22 cellular contexts compared by ENCODE assay signal in genomic region chr18:24189664-24190346, GRCh38.
"Had no signal": no experiment of that assay in that cellular context is flagged by ENCODE, and none has a peak within 500 bp of the region (broad histone marks: within the 10 kb centered on the region; RNA-seq: fewer than 3 reads in every experiment).

No MANE protein-coding gene starts in this region.

- H3K27me3 ChIP-seq: foreskin keratinocyte, sigmoid colon, testis, vagina had no signal

- DNase-seq: activated gamma-delta T cell treated with Interleukin-2 at 50 U/mL for 16 hours; activated T-cell treated with anti-CD3 and anti-CD28 coated beads, Interleukin-2, amount 50 U/mL, for 1 hour; aorta; effector CD8-positive, alpha-beta T cell; hippocampal formation; left cardiac atrium; occipital lobe; sigmoid colon; stimulated activated CD4-positive, alpha-beta T cell treated with anti-CD3 and anti-CD28 coated beads, Interleukin-2, amount 100 ng/mL, for 48 hours; stimulated activated CD8-positive, alpha-beta memory T cell treated with anti-CD3 and anti-CD28 coated beads, Interleukin-4, amount 100 ng/mL, for 48 hours; T-helper 9 cell; testis had no signal

- H3K4me1 ChIP-seq: testis, vagina had no signal

- H3K36me3 ChIP-seq: vagina had no signal

- H3K4me2 ChIP-seq: smooth muscle cell had no signal

- H3K27ac Mint-ChIP-seq: activated naive CD4-positive, alpha-beta T cell treated with anti-CD3 and anti-CD28 coated beads, Interleukin-2, amount 50 U/mL, for 24 hours; dendritic cell treated with granulocyte-macrophage colony-stimulating factor and Interleukin-4, amounts not matched to agents 40 ng/mL and 50 ng/mL, for 4 days; memory B cell; stimulated activated naive B cell treated with anti-CD40 and anti-IgM and Interleukin-4, amounts not matched to agents 10 μg/mL and 1 μg/mL and 100 μg/mL, for 72 hours; type B pancreatic cell had no signal

- H3K4me3 Mint-ChIP-seq: activated naive CD4-positive, alpha-beta T cell treated with anti-CD3 and anti-CD28 coated beads, Interleukin-2, amount 50 U/mL, for 24 hours; dendritic cell treated with granulocyte-macrophage colony-stimulating factor and Interleukin-4, amounts not matched to agents 40 ng/mL and 50 ng/mL, for 4 days; memory B cell; type B pancreatic cell had no signal

- H3K27ac ChIP-seq: foreskin keratinocyte, testis, vagina had no signal

- H3K27me3 Mint-ChIP-seq: brain; dendritic cell treated with granulocyte-macrophage colony-stimulating factor and Interleukin-4, amounts not matched to agents 40 ng/mL and 50 ng/mL, for 4 days; stimulated activated naive B cell treated with anti-CD40 and anti-IgM and Interleukin-4, amounts not matched to agents 10 μg/mL and 1 μg/mL and 100 μg/mL, for 72 hours; type B pancreatic cell had no signal

- H3K9me3 Mint-ChIP-seq: activated naive CD4-positive, alpha-beta T cell treated with anti-CD3 and anti-CD28 coated beads, Interleukin-2, amount 50 U/mL, for 24 hours; brain; dendritic cell treated with granulocyte-macrophage colony-stimulating factor and Interleukin-4, amounts not matched to agents 40 ng/mL and 50 ng/mL, for 4 days; memory B cell; nephron; stimulated activated naive B cell treated with anti-CD40 and anti-IgM and Interleukin-4, amounts not matched to agents 10 μg/mL and 1 μg/mL and 100 μg/mL, for 72 hours; type B pancreatic cell had no signal

- H3K4me3 ChIP-seq: sigmoid colon, smooth muscle cell, testis, vagina had no signal

- H3K9me3 ChIP-seq: sigmoid colon, testis, vagina had no signal

- H3K36me3 Mint-ChIP-seq: activated naive CD4-positive, alpha-beta T cell treated with anti-CD3 and anti-CD28 coated beads, Interleukin-2, amount 50 U/mL, for 24 hours; memory B cell had no signal

- H3K4me1 Mint-ChIP-seq: activated naive CD4-positive, alpha-beta T cell treated with anti-CD3 and anti-CD28 coated beads, Interleukin-2, amount 50 U/mL, for 24 hours had no signal
